ENCODE assay signal across 8 cellular contexts in the genomic region with DNA sequence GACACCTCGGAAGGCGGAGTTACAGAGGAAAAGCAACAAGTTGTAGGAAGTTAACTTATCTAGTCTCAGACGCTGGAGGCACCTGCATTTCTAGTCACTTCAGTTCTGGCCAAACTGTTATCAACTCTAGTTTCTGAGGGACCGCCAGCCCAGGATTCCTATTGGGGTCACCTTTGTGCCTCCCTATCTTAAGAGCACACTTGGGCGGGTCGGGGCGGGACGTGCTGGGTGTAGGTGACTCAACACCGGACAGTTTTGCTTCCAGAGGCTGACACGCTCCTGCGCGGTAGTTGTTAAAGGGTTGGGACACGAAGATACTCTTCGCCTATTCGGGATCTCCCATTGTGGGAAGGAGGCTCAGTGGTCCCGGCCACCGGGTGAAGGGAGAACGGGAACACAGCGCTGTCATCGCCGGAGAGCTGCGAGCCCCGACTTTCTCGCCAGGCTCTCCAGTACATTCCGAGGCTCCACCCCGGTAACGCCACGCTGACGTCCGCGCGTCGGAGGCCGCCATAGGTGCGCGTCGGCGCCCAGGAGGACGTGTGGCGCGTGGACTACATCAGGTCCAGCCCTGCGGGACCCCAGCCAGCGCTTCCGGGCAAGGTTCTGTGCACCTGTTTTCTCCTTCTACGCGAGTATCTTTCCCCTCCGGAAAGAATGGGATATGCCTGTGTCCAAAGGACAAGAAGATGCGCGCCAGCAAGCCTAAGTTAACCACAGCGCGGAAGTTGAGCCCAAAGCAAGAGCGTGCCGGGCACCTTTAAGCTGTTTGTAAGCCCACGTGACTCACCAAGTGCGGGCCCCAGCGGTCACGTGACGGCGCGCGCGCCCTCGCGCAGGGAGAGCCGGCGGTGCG.
A peak's percentile ranks its signal among the peaks of the same experiment; 100 is the strongest.
DNase-seq lines count a peak whose midpoint lies in the region; ATAC-seq and TF ChIP-seq lines count a peak whose summit lies in the region.

A gene (plus strand): TSS at position 842 of the 856 bp plus-strand sequence. CDS start 35,016 bp downstream, outside the sequence.

- DNase-seq in AG08396 (ENCODE audit: low spot score) (peak; percentile 85), NCI-H345 (lab: John Stamatoyannopoulos, UW) (peak; percentile 96), cerebellar cortex (ENCODE audit: low spot score) (peak; percentile 93), islet precursor cell (peak; percentile 88)
- DNase-seq in activated CD4-positive, CD25-positive, alpha-beta regulatory T cell treated with anti-CD3 and anti-CD28 coated beads, Interleukin-2, amount 50 U/mL, for 72 hours = peak; percentile 92
- DNase-seq in stimulated activated CD4-positive, alpha-beta T cell treated with anti-CD3 and anti-CD28 coated beads, Interleukin-12 subunit alpha, Interleukin-12 subunit beta, amount 100 ng/mL, for 4 hours = peak; percentile 93

- ATAC-seq in HG03175 (IDR thresholded peaks at IDR 0.05; ENCODE audit: unreplicated experiment) = peak; percentile 83

- TF ChIP-seq POLR2A in GM18951 (IDR thresholded peaks at IDR 0.05; ENCODE audit: extremely low read depth, insufficient read depth, insufficient read length) = peak; percentile 98

- in situ Hi-C loops in GM18951 (cut with MboI; ENCODE audit: low sequenced_read_pairs, unreplicated experiment) = no loop called here

Comparison
In these comparisons a context has a peak if more than half of its experiments do, and no peak if none do; other contexts are left out.
1. Peak in every context shown above with its lines: DNase-seq and ATAC-seq.